In genomic region chr5:119323630-119324000, GRCh38 we compare ENCODE assay signal across 9 cellular contexts. TPM values are rescaled to one million over a fixed set of nuclear protein-coding genes. Genes with fewer than 3 reads are reported as not detected.
DNase-seq lines count a peak whose midpoint lies in the region; ATAC-seq, FAIRE-seq and TF ChIP-seq lines count a peak whose summit lies in the region.
"Had no signal": no experiment of that assay in that cellular context is flagged by ENCODE, and none has a peak within 500 bp of the region (broad histone marks: within the 10 kb centered on the region; RNA-seq: fewer than 3 reads in every experiment).

No MANE protein-coding gene starts in this region.

- TF ChIP-seq CTCF in OCI-LY1 (IDR thresholded peaks at IDR 0.05; ENCODE audit: low read length) = no peak

- H4K20me1 ChIP-seq in OCI-LY1 (ENCODE audit: insufficient read depth, low read length) = no peaks in the 10 kb centered on the region

- H3K27ac Mint-ChIP-seq in stimulated activated naive B cell treated with anti-CD40 and anti-IgM and Interleukin-4, amounts not matched to agents 10 μg/mL and 1 μg/mL and 100 μg/mL, for 72 hours = peak overlapping the region; percentile 27

- FAIRE-seq in small intestine (lab: Jason Lieb, UNC) = no peak

- H3K9me2 ChIP-seq in OCI-LY1 (ENCODE audit: low read depth, low read length) = no peaks in the 10 kb centered on the region

- H3K36me3 Mint-ChIP-seq in stimulated activated naive B cell treated with anti-CD40 and anti-IgM and Interleukin-4, amounts not matched to agents 10 μg/mL and 1 μg/mL and 100 μg/mL, for 72 hours = peaks cover 8 to 35% of the 10 kb centered on the region in 2 donors

- H3K9me3 Mint-ChIP-seq in stimulated activated naive B cell treated with anti-CD40 and anti-IgM and Interleukin-4, amounts not matched to agents 10 μg/mL and 1 μg/mL and 100 μg/mL, for 72 hours = no peaks in the 10 kb centered on the region

- H3K4me3 ChIP-seq in OCI-LY1 (ENCODE audit: low read depth, low read length, poor library complexity, severe bottlenecking) (no peak overlapping the region), small intestine (ENCODE audit: low read depth in 1 of 2, low read length in 2 of 2) (no peak overlapping the region)

- H3K4me1 ChIP-seq in OCI-LY1 (ENCODE audit: insufficient read depth, low read length, severe bottlenecking) (peaks cover 90% of the 10 kb centered on the region), small intestine (ENCODE audit: control insufficient read depth in 2 of 2, insufficient read depth in 1 of 2, low read depth in 1 of 2, low read length in 1 of 2) (peaks cover 0 to 12% of the 10 kb centered on the region in 2 donors)

- peak overlapping the region; percentile 13; the same call in 1 of the 2 replicates for H3K4me2 ChIP-seq in OCI-LY1 (ENCODE audit: low read length)

- DNase-seq in NCI-H1417 (lab: John Stamatoyannopoulos, UW) (peak; percentile 14 to 82 (median 29)), NCI-H1417 treated with DMSO at 0.1 percent for 48 hours (lab: John Stamatoyannopoulos, UW) (no peak), small intestine (no peak)
- no peak for DNase-seq in stimulated activated naive B cell treated with anti-CD40 and anti-IgM and Interleukin-4, amounts not matched to agents 10 μg/mL and 1 μg/mL and 100 μg/mL, for 72 hours
- DNase-seq: NCI-H774 had no signal

- H2AFZ ChIP-seq in OCI-LY1 (ENCODE audit: low read length) = no peak overlapping the region

- H3K4me1 Mint-ChIP-seq in stimulated activated naive B cell treated with anti-CD40 and anti-IgM and Interleukin-4, amounts not matched to agents 10 μg/mL and 1 μg/mL and 100 μg/mL, for 72 hours = peaks cover 62 to 83% of the 10 kb centered on the region in 2 donors

- no peaks in the 10 kb centered on the region for H3K27me3 Mint-ChIP-seq in stimulated activated naive B cell treated with anti-CD40 and anti-IgM and Interleukin-4, amounts not matched to agents 10 μg/mL and 1 μg/mL and 100 μg/mL, for 72 hours

- H3K27ac ChIP-seq in OCI-LY1 (ENCODE audit: low read depth, low read length, poor library complexity, severe bottlenecking) (peak overlapping the region; percentile 67), small intestine (ENCODE audit: low read depth in 1 of 2, low read length in 1 of 2) (peak overlapping the region in 1 of 2 donors; percentile 48)

- no peak overlapping the region for H3K4me3 Mint-ChIP-seq in stimulated activated naive B cell treated with anti-CD40 and anti-IgM and Interleukin-4, amounts not matched to agents 10 μg/mL and 1 μg/mL and 100 μg/mL, for 72 hours

- peaks cover 30% of the 10 kb centered on the region for H3K79me2 ChIP-seq in OCI-LY1 (ENCODE audit: insufficient read depth, low read length)

- no peaks in the 10 kb centered on the region for H3K27me3 ChIP-seq in OCI-LY1 (ENCODE audit: insufficient read depth, low read length)
- H3K27me3 ChIP-seq in small intestine (ENCODE audit: control insufficient read depth in 2 of 2, insufficient read depth in 2 of 2, low read length in 2 of 2) = no peaks in the 10 kb centered on the region

- H3K9me3 ChIP-seq in OCI-LY1 (ENCODE audit: low read length) (no peaks in the 10 kb centered on the region), small intestine (ENCODE audit: control insufficient read depth, low read depth) (no peaks in the 10 kb centered on the region)

- H3K36me3 ChIP-seq in OCI-LY1 (ENCODE audit: insufficient read depth, low read length) (no peaks in the 10 kb centered on the region), small intestine (ENCODE audit: control insufficient read depth in 2 of 2, insufficient read depth in 2 of 2, low read length in 2 of 2) (no peaks in the 10 kb centered on the region)

- H3F3A ChIP-seq in OCI-LY1 (ENCODE audit: insufficient read depth, low read length) = no peaks in the 10 kb centered on the region

- peak overlapping the region; percentile 17; the same call in 1 of the 2 replicates for H3K9ac ChIP-seq in OCI-LY1 (ENCODE audit: low read length)

- peak; percentile 85 for ATAC-seq in esophagus mucosa
- no peak for ATAC-seq in stimulated activated naive B cell treated with anti-CD40 and anti-IgM and Interleukin-4, amounts not matched to agents 10 μg/mL and 1 μg/mL and 100 μg/mL, for 72 hours (replicated peaks)
- no peak for ATAC-seq in GM19397 (IDR thresholded peaks at IDR 0.05; ENCODE audit: unreplicated experiment)
- ATAC-seq in HG03108 (IDR thresholded peaks at IDR 0.05; ENCODE audit: unreplicated experiment) = no peak

RNA-seq across cellular contexts. Expression of gene TNFAIP8, which starts 32.2 kb away (rescaled TPM):
- total RNA-seq in esophagus mucosa = 15.3 TPM
- polyA plus RNA-seq in small intestine = 10 to 100 TPM in 2 of 3 donors, 1 to 10 TPM in 1; 8.5 to 11.6 (median 10.3) TPM

Comparison
In these comparisons a context has a peak if more than half of its experiments do, and no peak if none do; other contexts are left out.
1. DNase-seq: peak in NCI-H1417 (3 of 3); none in NCI-H1417 treated with DMSO at 0.1 percent for 48 hours (single experiment), stimulated activated naive B cell treated with anti-CD40 and anti-IgM and Interleukin-4, amounts not matched to agents 10 μg/mL and 1 μg/mL and 100 μg/mL, for 72 hours (single experiment) and small intestine (single experiment).